ENCODE assay signal across 1 cellular context in genomic region chr19:12884926-12885748, GRCh38.
A peak's percentile ranks its signal among the peaks of the same experiment; 100 is the strongest.
TF ChIP-seq lines count a peak whose summit lies in the region.

No MANE protein-coding gene starts in this region.

TF ChIP-seq in WTC11, 78 proteins besides CTCF, POLR2A, EP300 and RAD21 (continued from another document):
- TF ChIP-seq, protein P1, sequence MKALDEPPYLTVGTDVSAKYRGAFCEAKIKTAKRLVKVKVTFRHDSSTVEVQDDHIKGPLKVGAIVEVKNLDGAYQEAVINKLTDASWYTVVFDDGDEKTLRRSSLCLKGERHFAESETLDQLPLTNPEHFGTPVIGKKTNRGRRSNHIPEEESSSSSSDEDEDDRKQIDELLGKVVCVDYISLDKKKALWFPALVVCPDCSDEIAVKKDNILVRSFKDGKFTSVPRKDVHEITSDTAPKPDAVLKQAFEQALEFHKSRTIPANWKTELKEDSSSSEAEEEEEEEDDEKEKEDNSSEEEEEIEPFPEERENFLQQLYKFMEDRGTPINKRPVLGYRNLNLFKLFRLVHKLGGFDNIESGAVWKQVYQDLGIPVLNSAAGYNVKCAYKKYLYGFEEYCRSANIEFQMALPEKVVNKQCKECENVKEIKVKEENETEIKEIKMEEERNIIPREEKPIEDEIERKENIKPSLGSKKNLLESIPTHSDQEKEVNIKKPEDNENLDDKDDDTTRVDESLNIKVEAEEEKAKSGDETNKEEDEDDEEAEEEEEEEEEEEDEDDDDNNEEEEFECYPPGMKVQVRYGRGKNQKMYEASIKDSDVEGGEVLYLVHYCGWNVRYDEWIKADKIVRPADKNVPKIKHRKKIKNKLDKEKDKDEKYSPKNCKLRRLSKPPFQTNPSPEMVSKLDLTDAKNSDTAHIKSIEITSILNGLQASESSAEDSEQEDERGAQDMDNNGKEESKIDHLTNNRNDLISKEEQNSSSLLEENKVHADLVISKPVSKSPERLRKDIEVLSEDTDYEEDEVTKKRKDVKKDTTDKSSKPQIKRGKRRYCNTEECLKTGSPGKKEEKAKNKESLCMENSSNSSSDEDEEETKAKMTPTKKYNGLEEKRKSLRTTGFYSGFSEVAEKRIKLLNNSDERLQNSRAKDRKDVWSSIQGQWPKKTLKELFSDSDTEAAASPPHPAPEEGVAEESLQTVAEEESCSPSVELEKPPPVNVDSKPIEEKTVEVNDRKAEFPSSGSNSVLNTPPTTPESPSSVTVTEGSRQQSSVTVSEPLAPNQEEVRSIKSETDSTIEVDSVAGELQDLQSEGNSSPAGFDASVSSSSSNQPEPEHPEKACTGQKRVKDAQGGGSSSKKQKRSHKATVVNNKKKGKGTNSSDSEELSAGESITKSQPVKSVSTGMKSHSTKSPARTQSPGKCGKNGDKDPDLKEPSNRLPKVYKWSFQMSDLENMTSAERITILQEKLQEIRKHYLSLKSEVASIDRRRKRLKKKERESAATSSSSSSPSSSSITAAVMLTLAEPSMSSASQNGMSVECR (CRISPR knock-in tag; IDR thresholded peaks at IDR 0.05; ENCODE audit: borderline replicate concordance), result peak; percentile 95; the same call in 1 of the 2 replicates
- TF ChIP-seq CBFB (CRISPR knock-in tag; IDR thresholded peaks at IDR 0.05; ENCODE audit: low read depth) (no peak), ZNF138 (CRISPR knock-in tag; conservative IDR thresholded peaks at IDR 0.05) (no peak), NR3C1 (CRISPR knock-in tag; conservative IDR thresholded peaks at IDR 0.05; ENCODE audit: low read depth) (no peak; the same call in 1 of the 2 replicates), OVOL2 (CRISPR knock-in tag; IDR thresholded peaks at IDR 0.05; ENCODE audit: borderline replicate concordance) (no peak), MLX (CRISPR knock-in tag; IDR thresholded peaks at IDR 0.05) (no peak), IRF1 (CRISPR knock-in tag; IDR thresholded peaks at IDR 0.05) (no peak), JAZF1 (CRISPR knock-in tag; IDR thresholded peaks at IDR 0.05) (no peak), MYBL2 (CRISPR knock-in tag; IDR thresholded peaks at IDR 0.05) (peak; percentile 93), NFE2L1 (CRISPR knock-in tag; IDR thresholded peaks at IDR 0.05) (peak; percentile 79; the same call in 1 of the 2 replicates), ETV6 (CRISPR knock-in tag; IDR thresholded peaks at IDR 0.05) (peak; percentile 74)
